8 cellular contexts compared by ENCODE assay signal in the genomic region with DNA sequence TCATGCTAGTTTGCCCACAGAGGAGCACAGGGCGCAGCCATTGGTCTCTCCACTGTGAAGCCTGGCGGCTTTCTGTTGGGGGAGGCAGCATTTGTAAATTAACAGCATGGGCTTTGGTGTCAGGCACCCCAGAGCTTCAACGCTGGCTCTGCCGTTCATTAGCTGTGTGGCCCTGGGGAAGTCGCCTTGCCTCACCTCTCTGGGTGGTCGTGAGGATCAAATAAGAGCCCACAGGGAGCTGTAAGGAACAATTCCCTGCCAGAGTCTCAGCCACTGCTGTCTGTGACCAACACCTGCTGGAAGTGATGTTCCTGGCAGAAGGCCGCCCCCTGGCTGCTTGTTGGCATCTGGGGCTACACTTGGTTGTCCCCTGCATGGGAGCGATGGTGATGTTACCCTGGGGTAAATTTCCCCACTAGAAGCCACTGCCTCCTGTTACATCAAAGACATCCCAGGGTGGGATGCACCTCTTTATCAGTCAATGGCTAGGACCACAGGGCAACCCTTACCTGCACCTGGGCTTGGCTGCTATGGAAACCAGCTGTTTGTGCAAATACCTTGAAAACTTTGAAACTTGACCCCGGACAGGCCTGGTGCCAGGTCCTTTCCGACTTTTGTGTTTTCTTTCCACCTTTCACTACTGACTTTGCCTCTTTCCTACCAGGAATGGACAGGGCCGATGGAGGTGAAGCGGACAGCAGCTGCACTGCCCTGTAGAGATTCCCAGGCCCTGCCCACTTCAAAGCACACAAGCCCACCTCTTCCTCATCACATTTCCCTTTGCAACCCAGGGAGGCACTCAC. TPM values are rescaled to one million over a fixed set of nuclear protein-coding genes. Genes with fewer than 3 reads are reported as not detected.
DNase-seq lines count a peak whose midpoint lies in the region; ATAC-seq and TF ChIP-seq lines count a peak whose summit lies in the region.

No MANE protein-coding gene starts in this region.

- ATAC-seq in right lobe of liver: peak; percentile 27 to 66 (median 48)
- no peak for ATAC-seq in GM21367 (IDR thresholded peaks at IDR 0.05; ENCODE audit: unreplicated experiment)

- H3K27ac ChIP-seq in right lobe of liver: peak overlapping the region; percentile 66 to 90 (median 69)
- peak overlapping the region; percentile 65 to 77 for H3K27ac ChIP-seq in uterus

- H3K4me3 ChIP-seq in right lobe of liver (no peak overlapping the region), uterus (no peak overlapping the region)

- in situ Hi-C loops in ACHN (cut with HindIII; ENCODE audit: low pct_ligation_motif_present, low pct_unique_long_range_greater_than_20kb, low sequenced_read_pairs) (no loop called here), GM13976 (cut with MboI; ENCODE audit: low sequenced_read_pairs, unreplicated experiment) (loop anchor here (10.0 kb wide), 1 partner anchor 159 kb away; no protein-coding TSS in a partner anchor)

- TF ChIP-seq POLR2A in right lobe of liver (IDR thresholded peaks at IDR 0.05) (no peak), uterus (IDR thresholded peaks at IDR 0.05) (no peak)

- peak; percentile 56 for TF ChIP-seq CTCF in GM13976 (IDR thresholded peaks at IDR 0.05; ENCODE audit: borderline replicate concordance, control extremely low read depth, extremely low read depth, insufficient read depth, missing control alignments)
- TF ChIP-seq CTCF in right lobe of liver (IDR thresholded peaks at IDR 0.05): peak; percentile 30 to 58 (median 45)
- peak in 2 of 4 experiments; percentile 36 to 38 for TF ChIP-seq CTCF in uterus (IDR thresholded peaks at IDR 0.05)

- H3K27me3 ChIP-seq in right lobe of liver: no peaks in the 10 kb centered on the region
- no peaks in the 10 kb centered on the region for H3K27me3 ChIP-seq in uterus

- no peaks in the 10 kb centered on the region for H3K9me3 ChIP-seq in right lobe of liver
- no peaks in the 10 kb centered on the region for H3K9me3 ChIP-seq in uterus

- H3K36me3 ChIP-seq in right lobe of liver (peaks cover 0 to 13% (median 9%) of the 10 kb centered on the region in 4 donors), uterus (no peaks in the 10 kb centered on the region)

- intact Hi-C loops in right lobe of liver (cut with DNase I) (loop anchor here (10.0 kb wide), 1 partner anchor 169 kb away; the partner anchor contains the start of gene FLNB (in 2 of the 2)), uterus (cut with DNase I; ENCODE audit: low total_unique reads) (loop anchor here (2.0 kb wide), 1 partner anchor 165 kb away; the partner anchor contains the start of gene FLNB)

- DNase-seq in ACHN (peak; percentile 32), GM13976 (ENCODE audit: low spot score) (peak; percentile 77), NCI-H524 treated with DMSO at 0.1 percent for 48 hours (lab: John Stamatoyannopoulos, UW) (peak; percentile 10), astrocyte of the hippocampus (ENCODE audit: low read depth, low spot score) (peak; percentile 43), right lobe of liver (peak; percentile 67 to 89 (median 82)), uterus (peak in 1 of 2 donors; percentile 58), pons (ENCODE audit: low spot score) (no peak)

- 30% methylated on average over 6 of the region's 12 CpGs for WGBS in right lobe of liver (ENCODE audit: insufficient coverage, low coverage, low lambda C conversion rate, missing lambda C conversion rate)

- peaks cover 3 to 75% (median 30%) of the 10 kb centered on the region in 4 donors for H3K4me1 ChIP-seq in right lobe of liver
- H3K4me1 ChIP-seq in uterus: peaks cover 0 to 15% of the 10 kb centered on the region in 2 donors

RNA-seq across cellular contexts. Expression of gene DNASE1L3, which starts 36.9 kb away (rescaled TPM):
- total RNA-seq in right lobe of liver (100 to 1,000 TPM in 1 of 6 experiments, 10 to 100 TPM in 5; 32.9 to 134 (median 61.0) TPM), uterus (1 to 10 TPM in 3 of 4 donors, under 1 TPM in 1; 0.77 to 3.2 (median 2.4) TPM)

Comparison
In these comparisons a context has a peak if more than half of its experiments do, and no peak if none do; other contexts are left out.
1. RNA of gene DNASE1L3, which starts 36.9 kb away (total RNA-seq): 32.9 to 134 TPM in right lobe of liver; 0.77 to 3.2 TPM in uterus; every median in the first group is over 4 times any median in the second.